ENCODE assay signal across 12 cellular contexts in the genomic region with DNA sequence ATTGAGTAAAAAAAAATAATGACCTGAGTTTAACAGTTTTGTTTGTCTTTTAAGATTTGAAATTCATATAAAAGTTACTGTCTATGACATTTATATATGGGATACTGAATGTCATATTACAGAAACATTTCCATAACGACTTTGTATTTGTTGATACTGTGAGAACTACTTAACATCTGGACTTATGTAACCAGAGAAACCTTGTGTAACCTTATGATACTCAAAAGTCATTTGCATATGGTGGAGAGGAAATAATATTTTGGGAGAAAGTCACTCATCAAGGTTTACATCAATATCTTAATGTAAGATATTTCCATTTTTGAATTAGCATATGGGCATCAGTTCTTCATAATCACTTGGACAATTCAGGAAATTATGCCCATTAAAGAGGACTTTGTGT.
"Had no signal": no experiment of that assay in that cellular context is flagged by ENCODE, and none has a peak within 500 bp of the region (broad histone marks: within the 10 kb centered on the region; RNA-seq: fewer than 3 reads in every experiment).

No MANE protein-coding gene starts in this region.

- ATAC-seq: activated CD4-positive, alpha-beta T cell treated with anti-CD3 and anti-CD28 coated beads for 36 hours; activated CD8-positive, alpha-beta memory T cell treated with anti-CD3 and anti-CD28 coated beads, Interleukin-2, amount 10 ng/mL, durations not matched to agents 7 days and 5 days; left ventricle myocardium superior; psoas muscle; right lobe of liver had no signal

- DNase-seq: activated CD4-positive, alpha-beta memory T cell treated with anti-CD3 and anti-CD28 coated beads for 36 hours; activated CD4-positive, alpha-beta T cell treated with anti-CD3 and anti-CD28 coated beads for 36 hours; activated CD8-positive, alpha-beta memory T cell treated with anti-CD3 and anti-CD28 coated beads, Interleukin-2, amount 10 ng/mL, durations not matched to agents 7 days and 5 days; activated effector memory CD4-positive, alpha-beta T cell treated with Interleukin-2 at 50 U/mL for 16 hours; activated T-cell treated with anti-CD3 and anti-CD28 coated beads, Interleukin-2, amount 50 U/mL, for 1 hour; adrenal gland; kidney glomerular epithelial cell; left ventricle myocardium superior; nephron progenitor cell; occipital lobe; psoas muscle; right lobe of liver had no signal
